ENCODE assay signal across 22 cellular contexts in the genomic region with DNA sequence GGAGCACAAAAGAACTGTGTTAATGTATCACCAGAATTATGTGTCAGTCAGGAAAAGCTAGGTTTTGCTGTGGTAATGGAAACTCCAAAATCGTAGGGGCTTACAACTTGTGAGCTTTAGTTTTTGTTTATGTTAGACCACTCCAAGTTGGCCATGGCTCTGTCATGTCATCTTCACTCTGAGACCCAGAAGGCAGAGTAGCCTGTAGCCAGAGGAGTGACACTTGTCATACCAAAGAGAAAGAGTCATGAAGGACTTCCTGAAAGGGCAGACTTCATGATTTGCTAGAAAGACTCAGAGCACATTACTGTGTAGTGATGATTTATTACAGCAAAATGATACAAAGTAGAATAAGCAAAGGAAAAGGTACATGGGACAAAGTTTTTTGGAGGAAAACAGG.
DNase-seq lines count a peak whose midpoint lies in the region; ATAC-seq and FAIRE-seq lines count a peak whose summit lies in the region.
"Had no signal": no experiment of that assay in that cellular context is flagged by ENCODE, and none has a peak within 500 bp of the region (broad histone marks: within the 10 kb centered on the region; RNA-seq: fewer than 3 reads in every experiment).

No MANE protein-coding gene starts in this region.

- H3K27ac ChIP-seq in CD4-positive, CD25-positive, alpha-beta regulatory T cell (ENCODE audit: insufficient read depth, low read length, poor library complexity, severe bottlenecking): peak overlapping the region; percentile 65
- H3K27ac ChIP-seq in CD8-positive, alpha-beta memory T cell (ENCODE audit: low read depth, low read length): no peak overlapping the region
- H3K27ac ChIP-seq: dorsolateral prefrontal cortex, lower lobe of right lung, psoas muscle, tibial nerve had no signal

- H3K4me3 ChIP-seq in CD4-positive, CD25-positive, alpha-beta regulatory T cell (ENCODE audit: low read depth, low read length): peak overlapping the region; percentile 79
- H3K4me3 ChIP-seq in CD8-positive, alpha-beta memory T cell (ENCODE audit: low read length): peak overlapping the region; percentile 25
- H3K4me3 ChIP-seq: dorsolateral prefrontal cortex, lower lobe of right lung, psoas muscle, tibial nerve had no signal

- DNase-seq in CD4-positive, CD25-positive, alpha-beta regulatory T cell: peak in 1 of 3 donors; percentile 17
- DNase-seq in CD8-positive, alpha-beta memory T cell: no peak
- DNase-seq in RCC 7860 (ENCODE audit: low spot score): peak; percentile 9
- peak; percentile 14 for DNase-seq in glomerular visceral epithelial cell (ENCODE audit: extremely low spot score)
- DNase-seq in HTR-8/SVneo (ENCODE audit: insufficient read length, low spot score): no peak
- no peak for DNase-seq in islet precursor cell
- DNase-seq: DMS 273 treated with DMSO at 0.1 percent for 48 hours; dorsolateral prefrontal cortex; GOT3; Kasumi-1; lower lobe of right lung; NCI-H1417; NCI-H2171 treated with DMSO at 0.1 percent for 48 hours; NCI-H774; psoas muscle; stimulated activated CD4-positive, alpha-beta T cell treated with anti-CD3 and anti-CD28 coated beads, Interleukin-12 subunit alpha, Interleukin-12 subunit beta, amount 100 ng/mL, for 4 hours had no signal

- CTCF ChIA-PET in CD8-positive, alpha-beta memory T cell (lab: Charles Lee): no interaction called here

- H3K4me1 Mint-ChIP-seq in CD4-positive, CD25-positive, alpha-beta regulatory T cell: peaks cover 28 to 87% (median 54%) of the 10 kb centered on the region in 4 donors
- H3K4me1 Mint-ChIP-seq in CD8-positive, alpha-beta memory T cell: peaks cover 66 to 85% (median 84%) of the 10 kb centered on the region in 3 donors
- H3K4me1 Mint-ChIP-seq: stimulated activated memory B cell treated with anti-CD40 and anti-IgM and Interleukin-4, amounts not matched to agents 10 μg/mL and 1 μg/mL and 100 μg/mL, for 72 hours had no signal

- peak overlapping the region; percentile 90 to 94 (median 91) for H3K27ac Mint-ChIP-seq in CD4-positive, CD25-positive, alpha-beta regulatory T cell
- H3K27ac Mint-ChIP-seq in CD8-positive, alpha-beta memory T cell: peak overlapping the region; percentile 15 to 94 (median 88)
- H3K27ac Mint-ChIP-seq: stimulated activated memory B cell treated with anti-CD40 and anti-IgM and Interleukin-4, amounts not matched to agents 10 μg/mL and 1 μg/mL and 100 μg/mL, for 72 hours had no signal

- no peaks in the 10 kb centered on the region for H3K27me3 ChIP-seq in CD4-positive, CD25-positive, alpha-beta regulatory T cell (ENCODE audit: control insufficient read depth, insufficient read depth, low read length)
- H3K27me3 ChIP-seq in CD8-positive, alpha-beta memory T cell (ENCODE audit: insufficient read depth, low read length, poor library complexity, severe bottlenecking): no peaks in the 10 kb centered on the region
- H3K27me3 ChIP-seq: tibial nerve had no signal

- peaks cover 0 to 3% (median 0%) of the 10 kb centered on the region in 7 donors for H3K9me3 Mint-ChIP-seq in CD4-positive, CD25-positive, alpha-beta regulatory T cell
- H3K9me3 Mint-ChIP-seq in CD8-positive, alpha-beta memory T cell: peaks cover 0 to 5% (median 3%) of the 10 kb centered on the region in 5 donors

- H3K27me3 Mint-ChIP-seq in CD4-positive, CD25-positive, alpha-beta regulatory T cell: no peaks in the 10 kb centered on the region
- H3K27me3 Mint-ChIP-seq in CD8-positive, alpha-beta memory T cell: no peaks in the 10 kb centered on the region
- H3K27me3 Mint-ChIP-seq: stimulated activated memory B cell treated with anti-CD40 and anti-IgM and Interleukin-4, amounts not matched to agents 10 μg/mL and 1 μg/mL and 100 μg/mL, for 72 hours had no signal

- FAIRE-seq in RCC 7860 (lab: Jason Lieb, UNC) (no peak), HTR-8/SVneo (lab: Jason Lieb, UNC) (no peak)

- POLR2A ChIA-PET in CD8-positive, alpha-beta memory T cell (lab: Charles Lee): interaction anchor here (0.7 kb wide), 1 partner anchor 10 kb away, joined by 5 read pairs; no protein-coding TSS in a partner anchor

- peak overlapping the region; percentile 68 to 80 (median 77) for H3K4me3 Mint-ChIP-seq in CD4-positive, CD25-positive, alpha-beta regulatory T cell
- peak overlapping the region; percentile 43 to 86 (median 67) for H3K4me3 Mint-ChIP-seq in CD8-positive, alpha-beta memory T cell
- H3K4me3 Mint-ChIP-seq: stimulated activated memory B cell treated with anti-CD40 and anti-IgM and Interleukin-4, amounts not matched to agents 10 μg/mL and 1 μg/mL and 100 μg/mL, for 72 hours had no signal

- no peaks in the 10 kb centered on the region for H3K36me3 ChIP-seq in CD4-positive, CD25-positive, alpha-beta regulatory T cell (ENCODE audit: control insufficient read depth, insufficient read depth, low read length)
- H3K36me3 ChIP-seq in CD8-positive, alpha-beta memory T cell (ENCODE audit: insufficient read depth, low read length): no peaks in the 10 kb centered on the region
- H3K36me3 ChIP-seq: lower lobe of right lung, tibial nerve had no signal

- no peaks in the 10 kb centered on the region for H3K36me3 Mint-ChIP-seq in CD4-positive, CD25-positive, alpha-beta regulatory T cell
- no peaks in the 10 kb centered on the region for H3K36me3 Mint-ChIP-seq in CD8-positive, alpha-beta memory T cell
- H3K36me3 Mint-ChIP-seq: stimulated activated memory B cell treated with anti-CD40 and anti-IgM and Interleukin-4, amounts not matched to agents 10 μg/mL and 1 μg/mL and 100 μg/mL, for 72 hours had no signal

- peak in 1 of 2 donors; percentile 29 for ATAC-seq in CD4-positive, CD25-positive, alpha-beta regulatory T cell (ENCODE audit: low read depth in 2 of 2)
- no peak for ATAC-seq in HG02588 (IDR thresholded peaks at IDR 0.05; ENCODE audit: unreplicated experiment)
- no peak for ATAC-seq in HG03442 (IDR thresholded peaks at IDR 0.05; ENCODE audit: unreplicated experiment)
- ATAC-seq: esophagus mucosa; lower lobe of right lung; psoas muscle; SK-N-SH treated with all-trans-retinoic acid at 6 μM for 48 hours; stimulated activated memory B cell treated with anti-CD40 and anti-IgM and Interleukin-4, amounts not matched to agents 10 μg/mL and 1 μg/mL and 100 μg/mL, for 72 hours had no signal

- no peaks in the 10 kb centered on the region for H3K9me3 ChIP-seq in CD4-positive, CD25-positive, alpha-beta regulatory T cell (ENCODE audit: control insufficient read depth in 2 of 2, low read length in 2 of 2)
- H3K9me3 ChIP-seq in CD8-positive, alpha-beta memory T cell (ENCODE audit: low read length): no peaks in the 10 kb centered on the region
- H3K9me3 ChIP-seq: lower lobe of right lung had no signal

- peaks cover 45% of the 10 kb centered on the region for H3K4me1 ChIP-seq in CD4-positive, CD25-positive, alpha-beta regulatory T cell (ENCODE audit: control insufficient read depth, insufficient read depth, low read length, poor library complexity, severe bottlenecking)
- H3K4me1 ChIP-seq in CD8-positive, alpha-beta memory T cell (ENCODE audit: insufficient read depth, low read length): peaks cover 81% of the 10 kb centered on the region
- H3K4me1 ChIP-seq: psoas muscle had no signal

Comparison
In these comparisons a context has a peak if more than half of its experiments do, and no peak if none do; other contexts are left out.
1. DNase-seq: peak in RCC 7860 (single experiment) and glomerular visceral epithelial cell (single experiment); none in CD8-positive, alpha-beta memory T cell (0 of 5), HTR-8/SVneo (single experiment) and islet precursor cell (single experiment).